ENCODE assay signal across 9 cellular contexts in the genomic region with DNA sequence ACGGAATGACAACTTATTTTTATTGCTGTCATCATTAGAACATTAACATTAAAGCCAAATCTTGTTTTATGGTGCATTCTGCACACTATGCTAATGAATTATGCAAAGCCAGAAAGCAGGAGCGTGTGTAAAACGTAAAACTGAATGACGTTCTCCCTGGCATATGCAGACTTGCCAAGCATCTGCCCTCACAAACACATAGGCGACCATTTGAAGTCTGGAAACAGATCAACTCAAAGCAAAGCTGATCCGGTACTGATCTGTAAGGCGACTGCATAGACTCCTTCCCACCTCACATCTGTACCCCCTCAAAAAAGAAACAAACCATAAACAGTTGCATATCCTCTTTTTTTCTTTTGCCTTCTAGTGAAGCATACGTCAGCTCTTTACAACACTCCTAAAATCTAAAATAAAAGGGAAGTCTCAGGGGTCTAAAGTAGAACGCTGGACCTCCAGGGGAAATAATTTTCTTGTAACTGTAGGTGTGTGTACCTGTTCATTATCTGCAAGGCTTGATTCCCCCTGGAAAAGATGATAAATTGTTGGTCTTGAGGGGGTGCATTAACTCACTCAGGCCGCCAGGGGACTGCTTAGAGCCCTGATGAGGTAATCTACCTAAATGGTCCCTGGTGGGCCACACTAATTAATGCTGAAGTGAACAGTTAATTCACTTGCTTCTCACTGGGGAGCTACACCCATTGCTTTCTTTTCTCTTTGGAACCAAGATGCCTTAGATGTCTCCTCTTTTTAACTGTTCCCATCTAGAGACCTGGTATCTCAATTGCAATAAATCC.
DNase-seq lines count a peak whose midpoint lies in the region; ATAC-seq and TF ChIP-seq lines count a peak whose summit lies in the region.
"Had no signal": no experiment of that assay in that cellular context is flagged by ENCODE, and none has a peak within 500 bp of the region (broad histone marks: within the 10 kb centered on the region; RNA-seq: fewer than 3 reads in every experiment).

No MANE protein-coding gene starts in this region.

- no peaks in the 10 kb centered on the region for H3K9me2 ChIP-seq in MM.1S (replicated peaks; ENCODE audit: insufficient read depth, low read length)

- H3K9me3 ChIP-seq in MM.1S (replicated peaks; ENCODE audit: insufficient read depth, low read length) (no peaks in the 10 kb centered on the region), upper lobe of right lung (no peaks in the 10 kb centered on the region)

- H3K36me3 ChIP-seq in MM.1S (replicated peaks; ENCODE audit: insufficient read depth, low read length) = no peaks in the 10 kb centered on the region
- no peaks in the 10 kb centered on the region for H3K36me3 ChIP-seq in upper lobe of right lung

- TF ChIP-seq CTCF in MM.1S (IDR thresholded peaks at IDR 0.05; ENCODE audit: low read length) (peak; percentile 46), choroid plexus epithelial cell (conservative IDR thresholded peaks at IDR 0.05; ENCODE audit: low read depth, low read length) (peak; percentile 44), upper lobe of right lung (IDR thresholded peaks at IDR 0.05) (peak; percentile 7)

- no peak overlapping the region for H3K4me2 ChIP-seq in MM.1S (ENCODE audit: low read depth, low read length)

- H3K27me3 ChIP-seq in MM.1S (replicated peaks; ENCODE audit: insufficient read depth, low read length) (no peaks in the 10 kb centered on the region), upper lobe of right lung (no peaks in the 10 kb centered on the region)

- no peaks in the 10 kb centered on the region for H3K79me2 ChIP-seq in MM.1S (ENCODE audit: low read length)

- no peak overlapping the region for H2AFZ ChIP-seq in MM.1S (ENCODE audit: low read length)

- ATAC-seq in upper lobe of right lung (no peak), GM19452 (IDR thresholded peaks at IDR 0.05; ENCODE audit: unreplicated experiment) (no peak), HG03108 (IDR thresholded peaks at IDR 0.05; ENCODE audit: unreplicated experiment) (no peak)

- no peaks in the 10 kb centered on the region for H4K20me1 ChIP-seq in MM.1S (ENCODE audit: insufficient read depth, low read length)

- intact Hi-C loops in upper lobe of right lung (cut with DNase I) = no loop called here

- H3K4me1 ChIP-seq in MM.1S (ENCODE audit: low read length) = no peaks in the 10 kb centered on the region
- no peaks in the 10 kb centered on the region for H3K4me1 ChIP-seq in upper lobe of right lung

- H3K4me3 ChIP-seq in MM.1S (ENCODE audit: low read length) (no peak overlapping the region), choroid plexus epithelial cell (ENCODE audit: low read depth, low read length) (no peak overlapping the region), upper lobe of right lung (no peak overlapping the region)

- H3F3A ChIP-seq in MM.1S (ENCODE audit: insufficient read depth, low read length) = no peaks in the 10 kb centered on the region

- DNase-seq in SIG-M5 treated with dmso at 0.1 percent for 504 hours (lab: John Stamatoyannopoulos, UW; ENCODE audit: unreplicated experiment) (peak; percentile 68), SIG-M5 (lab: John Stamatoyannopoulos, UW) (no peak), MM.1S (no peak), choroid plexus epithelial cell (ENCODE audit: low read depth) (no peak), upper lobe of right lung (no peak), H4 (ENCODE audit: low spot score) (no peak)
- DNase-seq: NCI-H226 had no signal

- H3K9ac ChIP-seq in MM.1S (ENCODE audit: low read length) = no peak overlapping the region

- H3K27ac ChIP-seq in MM.1S (ENCODE audit: low read length) = no peak overlapping the region
- H3K27ac ChIP-seq in upper lobe of right lung = no peak overlapping the region
